In the genomic region with DNA sequence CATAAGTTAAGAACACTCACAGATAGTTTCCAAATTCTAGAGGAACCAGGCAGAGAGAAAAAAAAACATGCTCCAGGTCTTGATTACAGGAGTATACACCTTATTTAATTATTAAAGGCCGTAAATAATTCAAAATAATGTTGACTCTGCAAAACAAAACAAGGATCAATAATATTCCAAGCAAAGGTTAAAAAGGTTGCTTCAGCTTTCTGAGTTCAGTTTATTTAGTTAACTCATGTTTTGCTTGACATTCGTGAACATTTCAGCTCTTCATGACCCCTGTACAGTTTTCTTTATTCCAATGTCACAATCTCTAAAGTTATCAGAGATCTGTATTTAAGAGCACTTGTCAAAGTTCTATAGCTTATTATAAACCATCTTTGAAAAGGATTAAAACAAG, we compare ENCODE assay signal across 26 cellular contexts. TPM values are rescaled to one million over a fixed set of nuclear protein-coding genes. Genes with fewer than 3 reads are reported as not detected.
DNase-seq lines count a peak whose midpoint lies in the region; ATAC-seq, FAIRE-seq and TF ChIP-seq lines count a peak whose summit lies in the region.
"Had no signal": no experiment of that assay in that cellular context is flagged by ENCODE, and none has a peak within 500 bp of the region (broad histone marks: within the 10 kb centered on the region; RNA-seq: fewer than 3 reads in every experiment).

No MANE protein-coding gene starts in this region.

- CTCF ChIA-PET in A549 (lab: Yijun Ruan, JAX) (no interaction called here), K562 (lab: Yijun Ruan, JAX; ENCODE audit: low intra/inter-chr PET ratio) (no interaction called here), HepG2 (lab: Yijun Ruan, JAX; ENCODE audit: low intra/inter-chr PET ratio, low total read pairs) (no interaction called here)

- H3K36me3 ChIP-seq in K562 (ENCODE audit: control insufficient read depth, insufficient read depth, low read length) (no peaks in the 10 kb centered on the region), HepG2 (replicated peaks in 1 of 2; ENCODE audit: control insufficient read depth in 1 of 2, insufficient read depth in 2 of 2, low read length in 2 of 2) (no peaks in the 10 kb centered on the region), neural progenitor cell (peaks cover 4% of the 10 kb centered on the region)
- H3K36me3 ChIP-seq: BE2C had no signal

- H3K79me2 ChIP-seq in K562 (ENCODE audit: control insufficient read depth, insufficient read depth, low read length) (no peaks in the 10 kb centered on the region), HepG2 (ENCODE audit: insufficient read depth, low read length) (no peaks in the 10 kb centered on the region), neural progenitor cell (ENCODE audit: low read depth) (peaks cover 72% of the 10 kb centered on the region)

- TF ChIP-seq EP300 in A549 (IDR thresholded peaks at IDR 0.05) (no peak), K562 (IDR thresholded peaks at IDR 0.05; ENCODE audit: low read length) (no peak), HepG2 (IDR thresholded peaks at IDR 0.05; ENCODE audit: low read depth in 2 of 2, low read length in 2 of 2) (no peak), HepG2 (CRISPR knock-in tag; IDR thresholded peaks at IDR 0.05; ENCODE audit: borderline replicate concordance) (no peak)

- POLR2A ChIA-PET in A549 (lab: Yijun Ruan, JAX) (no interaction called here), K562 (lab: Yijun Ruan, JAX) (no interaction called here), HepG2 (lab: Yijun Ruan, JAX) (no interaction called here)

- H3K27me3 Mint-ChIP-seq in neural progenitor cell (ENCODE audit: insufficient read depth, low read depth), result peaks cover 5% of the 10 kb centered on the region
- no peaks in the 10 kb centered on the region for H3K27me3 Mint-ChIP-seq in osteocyte (ENCODE audit: unreplicated experiment)
- H3K27me3 Mint-ChIP-seq: CD4-positive, alpha-beta T cell had no signal

- H3K4me1 Mint-ChIP-seq in neural progenitor cell (no peaks in the 10 kb centered on the region), osteocyte (ENCODE audit: unreplicated experiment) (no peaks in the 10 kb centered on the region)

- DNase-seq in A549 (ENCODE audit: low read depth in 1 of 2, low spot score in 1 of 2) (no peak), K562 (ENCODE audit: extremely low read depth in 1 of 4, low spot score in 3 of 4) (no peak), HepG2 (ENCODE audit: low spot score) (no peak), neural progenitor cell (ENCODE audit: low spot score) (no peak), H4 (ENCODE audit: low spot score) (no peak), osteocyte (ENCODE audit: extremely low spot score, unreplicated experiment) (no peak)
- DNase-seq: ACHN; AML-193; BE2C; CD4-positive, alpha-beta T cell; CD8-positive, alpha-beta memory T cell; DMS 273 treated with DMSO at 0.1 percent for 48 hours; DMS79; EL; GDM1; GOT3; H7; HCEC 1CT had no signal

- peaks cover 49% of the 10 kb centered on the region for H3F3A ChIP-seq in neural progenitor cell (ENCODE audit: low read depth)

- peaks cover 13% of the 10 kb centered on the region; the same call in 2 of the 3 replicates for H3K9me3 ChIP-seq in A549
- H3K9me3 ChIP-seq in K562 (replicated peaks; ENCODE audit: control insufficient read depth, insufficient read depth, low read depth, low read length), result 0 out of 2 replicates have a peak, but pooled peaks cover 2% of the 10 kb centered on the region
- H3K9me3 ChIP-seq in HepG2 (ENCODE audit: low read length), result peaks cover 8% of the 10 kb centered on the region; the same call in 1 of the 2 replicates
- no peaks in the 10 kb centered on the region for H3K9me3 ChIP-seq in neural progenitor cell (ENCODE audit: low read depth)
- H3K9me3 ChIP-seq: BE2C had no signal

- H4K20me1 ChIP-seq in K562 (replicated peaks; ENCODE audit: control insufficient read depth, insufficient read depth, low read length) (no peaks in the 10 kb centered on the region), HepG2 (ENCODE audit: insufficient read depth, low read length) (no peaks in the 10 kb centered on the region), neural progenitor cell (ENCODE audit: low read depth) (peaks cover 86% of the 10 kb centered on the region)
- H4K20me1 ChIP-seq: BLaER1 treated with 17β-estradiol and CSF1 and Interleukin-3, amounts not matched to agents 10 nM and 100 nM had no signal

- H3K27ac Mint-ChIP-seq in neural progenitor cell, result no peak overlapping the region
- H3K27ac Mint-ChIP-seq in osteocyte (ENCODE audit: unreplicated experiment), result no peak overlapping the region
- H3K27ac Mint-ChIP-seq: CD14-positive monocyte; CD4-positive, alpha-beta T cell; CD8-positive, alpha-beta memory T cell had no signal

- no peak overlapping the region for H2AFZ ChIP-seq in K562 (ENCODE audit: low read depth, low read length)
- no peak overlapping the region for H2AFZ ChIP-seq in HepG2 (ENCODE audit: low read length)
- H2AFZ ChIP-seq in neural progenitor cell (replicated peaks), result no peak overlapping the region

- H3K4me2 ChIP-seq in A549, result no peak overlapping the region
- no peak overlapping the region for H3K4me2 ChIP-seq in K562 (ENCODE audit: insufficient read depth, low read length)
- no peak overlapping the region for H3K4me2 ChIP-seq in HepG2 (ENCODE audit: low read depth, low read length)
- H3K4me2 ChIP-seq in neural progenitor cell, result peak overlapping the region; percentile 71
- H3K4me2 ChIP-seq: BLaER1 treated with 17β-estradiol and CSF1 and Interleukin-3, amounts not matched to agents 10 nM and 100 nM had no signal

- TF ChIP-seq CTCF in A549 (IDR thresholded peaks at IDR 0.05) (no peak), K562 (IDR thresholded peaks at IDR 0.05 in 2 of 3, conservative IDR thresholded peaks at IDR 0.05 in 1 of 3; ENCODE audit: insufficient read depth in 2 of 3, low read depth in 1 of 3, low read length in 3 of 3) (no peak), HepG2 (CRISPR knock-in tag; IDR thresholded peaks at IDR 0.05) (no peak), neural progenitor cell (IDR thresholded peaks at IDR 0.05) (no peak), osteocyte (IDR thresholded peaks at IDR 0.05) (no peak)

- WGBS in A549 (ENCODE audit: missing lambda C conversion rate), result 24% methylated on average over 2 of the region's 2 CpGs
- 30% methylated on average over 2 of the region's 2 CpGs for WGBS in K562 (ENCODE audit: insufficient coverage, low coverage, missing lambda C conversion rate)
- WGBS in HepG2 (ENCODE audit: low lambda C conversion rate), result 3% methylated on average over 2 of the region's 2 CpGs

- no peak for ATAC-seq in A549
- ATAC-seq in K562, result no peak
- ATAC-seq in HepG2, result no peak
- ATAC-seq in HG02970 (IDR thresholded peaks at IDR 0.05; ENCODE audit: low FRiP score, unreplicated experiment), result no peak
- ATAC-seq in GM21825 (IDR thresholded peaks at IDR 0.05; ENCODE audit: unreplicated experiment), result no peak
- ATAC-seq: GM12878 had no signal

- H3K4me3 ChIP-seq in A549 (no peak overlapping the region), K562 (no peak overlapping the region), HepG2 (replicated peaks in 1 of 3; ENCODE audit: insufficient read depth in 1 of 3, low read depth in 2 of 3, low read length in 3 of 3) (no peak overlapping the region), neural progenitor cell (peak overlapping the region; percentile 5)
- H3K4me3 ChIP-seq: BLaER1 treated with 17β-estradiol and CSF1 and Interleukin-3, amounts not matched to agents 10 nM and 100 nM; GM12878 had no signal

- no peak for TF ChIP-seq POLR2A in A549 (IDR thresholded peaks at IDR 0.05; ENCODE audit: low read length)
- no peak for TF ChIP-seq POLR2A in K562 (conservative IDR thresholded peaks at IDR 0.05)
- no peak for TF ChIP-seq POLR2A in HepG2 (IDR thresholded peaks at IDR 0.05; ENCODE audit: insufficient read depth in 1 of 2, low read depth in 2 of 2, low read length in 2 of 2)

- intact Hi-C loops in K562 (cut with micrococcal nuclease), result no loop called here
- intact Hi-C loops in HepG2 (cut with micrococcal nuclease; ENCODE audit: unreplicated experiment), result no loop called here

- H3K27me3 ChIP-seq in K562 (ENCODE audit: control insufficient read depth in 2 of 2, insufficient read depth in 2 of 2, low read length in 2 of 2) (no peaks in the 10 kb centered on the region), HepG2 (ENCODE audit: control insufficient read depth in 1 of 2, insufficient read depth in 2 of 2, low read length in 2 of 2) (no peaks in the 10 kb centered on the region), neural progenitor cell (no peaks in the 10 kb centered on the region)
- H3K27me3 ChIP-seq: BE2C; BLaER1 treated with 17β-estradiol and CSF1 and Interleukin-3, amounts not matched to agents 10 nM and 100 nM had no signal

- no peak overlapping the region for H3K27ac ChIP-seq in A549
- H3K27ac ChIP-seq in K562 (ENCODE audit: extremely low read depth, low read depth, low read length), result no peak overlapping the region
- no peak overlapping the region for H3K27ac ChIP-seq in HepG2 (ENCODE audit: extremely low read length, insufficient read depth, low read length)
- H3K27ac ChIP-seq in neural progenitor cell, result no peak overlapping the region
- H3K27ac ChIP-seq: 22Rv1; BLaER1 treated with 17β-estradiol and CSF1 and Interleukin-3, amounts not matched to agents 10 nM and 100 nM had no signal

- H3K4me3 Mint-ChIP-seq in neural progenitor cell (no peak overlapping the region), osteocyte (ENCODE audit: unreplicated experiment) (no peak overlapping the region)
- H3K4me3 Mint-ChIP-seq: CD14-positive monocyte; CD4-positive, alpha-beta T cell; CD8-positive, alpha-beta memory T cell had no signal

- TF ChIP-seq RAD21 in A549 (conservative IDR thresholded peaks at IDR 0.05 in 1 of 2, IDR thresholded peaks at IDR 0.05 in 1 of 2), result no peak
- no peak for TF ChIP-seq RAD21 in K562 (CRISPR knock-in tag; conservative IDR thresholded peaks at IDR 0.05 in 1 of 2, IDR thresholded peaks at IDR 0.05 in 1 of 2)
- TF ChIP-seq RAD21 in HepG2 (CRISPR knock-in tag; IDR thresholded peaks at IDR 0.05), result no peak

- H3K36me3 Mint-ChIP-seq in neural progenitor cell, result no peaks in the 10 kb centered on the region
- H3K36me3 Mint-ChIP-seq in osteocyte (ENCODE audit: unreplicated experiment), result no peaks in the 10 kb centered on the region

- H3K9ac ChIP-seq in K562 (ENCODE audit: insufficient read depth in 1 of 2, low read depth in 2 of 2, low read length in 2 of 2), result no peak overlapping the region
- no peak overlapping the region for H3K9ac ChIP-seq in HepG2 (ENCODE audit: insufficient read depth, low read depth, low read length)
- H3K9ac ChIP-seq in neural progenitor cell, result no peak overlapping the region
- H3K9ac ChIP-seq: BLaER1 treated with 17β-estradiol and CSF1 and Interleukin-3, amounts not matched to agents 10 nM and 100 nM had no signal

- H3K9me3 Mint-ChIP-seq in neural progenitor cell (peaks cover 16% of the 10 kb centered on the region), osteocyte (ENCODE audit: unreplicated experiment) (peaks cover 19% of the 10 kb centered on the region)

- H3K4me1 ChIP-seq in A549 (no peaks in the 10 kb centered on the region), K562 (replicated peaks in 1 of 2; ENCODE audit: control insufficient read depth in 2 of 2, insufficient read depth in 2 of 2, low read length in 2 of 2) (no peaks in the 10 kb centered on the region; a peak in 2 of 5 replicates), HepG2 (ENCODE audit: insufficient read depth, low read length) (no peaks in the 10 kb centered on the region), neural progenitor cell (peaks cover 53% of the 10 kb centered on the region)
- H3K4me1 ChIP-seq: BE2C had no signal

- FAIRE-seq in A549 (lab: Jason Lieb, UNC), result no peak
- no peak for FAIRE-seq in K562 (lab: Jason Lieb, UNC)
- FAIRE-seq in HepG2 (lab: Jason Lieb, UNC), result no peak
- FAIRE-seq: A204.1, D721Med, GM12878 had no signal

- H3K9me1 ChIP-seq in K562 (ENCODE audit: control insufficient read depth, insufficient read depth, low read length), result no peaks in the 10 kb centered on the region

- in situ Hi-C loops in K562 (cut with MboI), result no loop called here
- in situ Hi-C loops in HepG2 (cut with HindIII; ENCODE audit: extremely low pct_ligation_motif_present, low pct_unique_long_range_greater_than_20kb), result no loop called here

- BruUV-seq in K562 (replicated peaks; lab: Mats Ljungman, UMichigan) (no TSS peak), HepG2 (replicated peaks; lab: Mats Ljungman, UMichigan) (no TSS peak)

RNA-seq across cellular contexts. Expression of a gene that starts 19.6 kb away (rescaled TPM):
- polyA plus RNA-seq in A549 (2011; rRNA removed) (not detected in 2 replicates), A549 (2017; fragmentation: RNase III; extraction: RNeasy Plus Mini Kit Qiagen cat#74134 plus additional on column Dnase treatment) (not detected in 3 replicates), K562 (2011; rRNA removed) (not detected in 2 replicates), K562 (2014; fragmentation: Illumina TruSeq; extraction: Trizol) (not detected in 2 replicates), K562 (2014; fragmentation: Nextera tagmentation; extraction: Ambion mirVana) (not detected), K562 (2014; rRNA removed) (not detected in 2 replicates), HepG2 (2011; rRNA removed) (not detected in 2 replicates)
- not detected in 2 replicates for polyA plus RNA-seq in A549 (2012; cell fraction: cytosol; rRNA removed)
- polyA plus RNA-seq in A549 (2012; cell fraction: nucleus; rRNA removed), result not detected in 2 replicates
- polyA minus RNA-seq in A549 (2011; rRNA and poly(A)+ RNA removed), result not detected in 2 replicates
- total RNA-seq in K562 (2011; cell fraction: chromatin; rRNA removed; ENCODE audit: low replicate concordance), result not detected in 2 replicates
- not detected in 2 replicates for total RNA-seq in K562 (2011; cell fraction: nucleolus; rRNA removed)
- total RNA-seq in K562 (2011; cell fraction: nucleoplasm; rRNA removed), result not detected in 2 replicates
- total RNA-seq in K562 (2014; rRNA removed) (not detected in 2 replicates), K562 (2014; rRNA removed; fragmentation: Illumina TruSeq; extraction: Trizol) (not detected in 2 replicates), K562 (2015; rRNA removed; fragmentation: Illumina TruSeq; extraction: Trizol) (not detected in 2 replicates), K562 (2021) (not detected in 2 replicates), HepG2 (2016; rRNA removed; fragmentation: Illumina TruSeq; extraction: Trizol) (not detected in 2 replicates), neural progenitor cell (ENCODE audit: low replicate concordance) (not detected in 2 replicates), osteocyte (not detected in 2 replicates)
- polyA plus RNA-seq in K562 (2011; cell fraction: cytosol; rRNA removed), result not detected in 2 replicates
- polyA plus RNA-seq in K562 (2011; cell fraction: nucleus; rRNA removed), result not detected in 2 replicates
- not detected in 2 replicates for polyA plus RNA-seq in K562 (2012)
- polyA minus RNA-seq in K562 (2011; rRNA and poly(A)+ RNA removed), result not detected in 2 replicates
- not detected in 2 replicates for polyA minus RNA-seq in K562 (2011; cell fraction: cytosol; rRNA and poly(A)+ RNA removed)
- not detected in 2 replicates for polyA minus RNA-seq in K562 (2011; cell fraction: nucleus; rRNA and poly(A)+ RNA removed)
- not detected in 2 replicates for total RNA-seq in HepG2 (2016; cell fraction: cytosol; rRNA removed; fragmentation: Illumina TruSeq; extraction: Trizol; ENCODE audit: low read depth)
- total RNA-seq in HepG2 (2016; cell fraction: insoluble cytoplasmic fraction; rRNA removed; fragmentation: Illumina TruSeq; extraction: Trizol), result not detected in 2 replicates
- not detected in 2 replicates for total RNA-seq in HepG2 (2016; cell fraction: membrane; rRNA removed; fragmentation: Illumina TruSeq; extraction: Trizol)
- not detected in 2 replicates for total RNA-seq in HepG2 (2016; cell fraction: nucleus; rRNA removed; fragmentation: Illumina TruSeq; extraction: Trizol)
- not detected in 2 replicates for polyA plus RNA-seq in HepG2 (2011; cell fraction: cytosol; rRNA removed)
- not detected in 2 replicates for polyA plus RNA-seq in HepG2 (2011; cell fraction: nucleus; rRNA removed)
- not detected in 2 replicates for polyA plus RNA-seq in HepG2 (2012)
- not detected in 2 replicates for polyA plus RNA-seq in HepG2 (2016; cell fraction: cytosol; fragmentation: Illumina TruSeq; extraction: Trizol; ENCODE audit: low read depth)
- polyA plus RNA-seq in HepG2 (2016; cell fraction: insoluble cytoplasmic fraction; fragmentation: Illumina TruSeq; extraction: Trizol; ENCODE audit: low read depth), result not detected in 2 replicates
- polyA plus RNA-seq in HepG2 (2016; cell fraction: membrane; fragmentation: Illumina TruSeq; extraction: Trizol; ENCODE audit: low read depth), result not detected in 2 replicates
- polyA plus RNA-seq in HepG2 (2016; cell fraction: nucleus; fragmentation: Illumina TruSeq; extraction: Trizol; ENCODE audit: insufficient read depth, low read depth), result not detected in 2 replicates
- polyA minus RNA-seq in HepG2 (2011; rRNA and poly(A)+ RNA removed; ENCODE audit: low replicate concordance), result not detected in 2 replicates
- polyA minus RNA-seq in HepG2 (2011; cell fraction: cytosol; rRNA and poly(A)+ RNA removed), result not detected in 2 replicates
- polyA minus RNA-seq in HepG2 (2011; cell fraction: nucleus; rRNA and poly(A)+ RNA removed), result not detected in 2 replicates
- total RNA-seq in H4 (2014; rRNA removed; shearing (Covaris generic)), result not detected in 2 replicates
- total RNA-seq: CD4-positive, alpha-beta T cell; CD8-positive, alpha-beta memory T cell; GM12878; H7 had no signal
- polyA plus RNA-seq: CD14-positive monocyte; CD8-positive, alpha-beta memory T cell had no signal

RNA-seq across cellular contexts. Expression of a gene that starts 31.2 kb away (rescaled TPM):
- polyA plus RNA-seq in A549 (2011; rRNA removed), result not detected in 2 replicates
- polyA plus RNA-seq in A549 (2012; cell fraction: cytosol; rRNA removed), result not detected in 2 replicates
- polyA plus RNA-seq in A549 (2012; cell fraction: nucleus; rRNA removed), result not detected in 2 replicates
- polyA plus RNA-seq in A549 (2017; fragmentation: RNase III; extraction: RNeasy Plus Mini Kit Qiagen cat#74134 plus additional on column Dnase treatment), result not detected in 3 replicates
- not detected in 2 replicates for polyA minus RNA-seq in A549 (2011; rRNA and poly(A)+ RNA removed)
- not detected in 2 replicates for total RNA-seq in K562 (2011; cell fraction: chromatin; rRNA removed; ENCODE audit: low replicate concordance)
- total RNA-seq in K562 (2011; cell fraction: nucleolus; rRNA removed), result not detected in 2 replicates
- total RNA-seq in K562 (2011; cell fraction: nucleoplasm; rRNA removed), result not detected in 2 replicates
- not detected in 2 replicates for total RNA-seq in K562 (2014; rRNA removed)
- not detected in 2 replicates for total RNA-seq in K562 (2014; rRNA removed; fragmentation: Illumina TruSeq; extraction: Trizol)
- total RNA-seq in K562 (2015; rRNA removed; fragmentation: Illumina TruSeq; extraction: Trizol), result not detected in 2 replicates
- total RNA-seq in K562 (2021), result not detected in 2 replicates
- not detected in 2 replicates for polyA plus RNA-seq in K562 (2011; rRNA removed)
- not detected in 2 replicates for polyA plus RNA-seq in K562 (2011; cell fraction: cytosol; rRNA removed)
- polyA plus RNA-seq in K562 (2011; cell fraction: nucleus; rRNA removed), result not detected in 2 replicates
- polyA plus RNA-seq in K562 (2012), result not detected in 2 replicates
- polyA plus RNA-seq in K562 (2014; fragmentation: Illumina TruSeq; extraction: Trizol), result not detected in 2 replicates
- not detected for polyA plus RNA-seq in K562 (2014; fragmentation: Nextera tagmentation; extraction: Ambion mirVana)
- not detected in 2 replicates for polyA plus RNA-seq in K562 (2014; rRNA removed)
- not detected in 2 replicates for polyA minus RNA-seq in K562 (2011; rRNA and poly(A)+ RNA removed)
- polyA minus RNA-seq in K562 (2011; cell fraction: cytosol; rRNA and poly(A)+ RNA removed), result not detected in 2 replicates
- polyA minus RNA-seq in K562 (2011; cell fraction: nucleus; rRNA and poly(A)+ RNA removed), result not detected in 2 replicates
- total RNA-seq in HepG2 (2016; rRNA removed; fragmentation: Illumina TruSeq; extraction: Trizol), result not detected in 2 replicates
- not detected in 2 replicates for total RNA-seq in HepG2 (2016; cell fraction: cytosol; rRNA removed; fragmentation: Illumina TruSeq; extraction: Trizol; ENCODE audit: low read depth)
- total RNA-seq in HepG2 (2016; cell fraction: insoluble cytoplasmic fraction; rRNA removed; fragmentation: Illumina TruSeq; extraction: Trizol), result not detected in 2 replicates
- total RNA-seq in HepG2 (2016; cell fraction: membrane; rRNA removed; fragmentation: Illumina TruSeq; extraction: Trizol), result not detected in 2 replicates
- total RNA-seq in HepG2 (2016; cell fraction: nucleus; rRNA removed; fragmentation: Illumina TruSeq; extraction: Trizol), result not detected in 2 replicates
- not detected in 2 replicates for polyA plus RNA-seq in HepG2 (2011; rRNA removed)
- polyA plus RNA-seq in HepG2 (2011; cell fraction: cytosol; rRNA removed), result not detected in 2 replicates
- not detected in 2 replicates for polyA plus RNA-seq in HepG2 (2011; cell fraction: nucleus; rRNA removed)
- polyA plus RNA-seq in HepG2 (2012), result not detected in 2 replicates
- polyA plus RNA-seq in HepG2 (2016; cell fraction: cytosol; fragmentation: Illumina TruSeq; extraction: Trizol; ENCODE audit: low read depth), result not detected in 2 replicates
- polyA plus RNA-seq in HepG2 (2016; cell fraction: insoluble cytoplasmic fraction; fragmentation: Illumina TruSeq; extraction: Trizol; ENCODE audit: low read depth), result not detected in 2 replicates
- polyA plus RNA-seq in HepG2 (2016; cell fraction: membrane; fragmentation: Illumina TruSeq; extraction: Trizol; ENCODE audit: low read depth), result not detected in 2 replicates
- not detected in 2 replicates for polyA plus RNA-seq in HepG2 (2016; cell fraction: nucleus; fragmentation: Illumina TruSeq; extraction: Trizol; ENCODE audit: insufficient read depth, low read depth)
- polyA minus RNA-seq in HepG2 (2011; rRNA and poly(A)+ RNA removed; ENCODE audit: low replicate concordance), result not detected in 2 replicates
- polyA minus RNA-seq in HepG2 (2011; cell fraction: cytosol; rRNA and poly(A)+ RNA removed), result not detected in 2 replicates
- not detected in 2 replicates for polyA minus RNA-seq in HepG2 (2011; cell fraction: nucleus; rRNA and poly(A)+ RNA removed)
- total RNA-seq in neural progenitor cell (ENCODE audit: low replicate concordance), result not detected in 2 replicates
- not detected in 2 replicates for total RNA-seq in H4 (2014; rRNA removed; shearing (Covaris generic))
- not detected in 2 replicates for total RNA-seq in osteocyte
- total RNA-seq: CD4-positive, alpha-beta T cell; CD8-positive, alpha-beta memory T cell; GM12878; H7 had no signal
- polyA plus RNA-seq: CD14-positive monocyte; CD8-positive, alpha-beta memory T cell; GM12878 had no signal

RNA-seq across cellular contexts. Expression of a gene that starts 31.8 kb away (rescaled TPM):
- polyA plus RNA-seq in A549 (2011; rRNA removed) (2.1 and 2.2 TPM in 2 replicates), A549 (2017; fragmentation: RNase III; extraction: RNeasy Plus Mini Kit Qiagen cat#74134 plus additional on column Dnase treatment) (0.17 to 0.55 TPM (median 0.30 TPM) in 3 replicates), K562 (2011; rRNA removed) (3.2 and 6.6 TPM in 2 replicates), K562 (2014; fragmentation: Illumina TruSeq; extraction: Trizol) (2.1 and 2.9 TPM in 2 replicates), K562 (2014; fragmentation: Nextera tagmentation; extraction: Ambion mirVana) (1 to 10 TPM; 4.3 to 5.2 TPM), K562 (2014; rRNA removed) (2.1 and 2.9 TPM in 2 replicates), HepG2 (2011; rRNA removed) (not detected in 2 replicates)
- 0.10 and 0.12 TPM in 2 replicates for polyA plus RNA-seq in A549 (2012; cell fraction: cytosol; rRNA removed)
- polyA plus RNA-seq in A549 (2012; cell fraction: nucleus; rRNA removed), result 0.11 and 0.29 TPM in 2 replicates
- polyA minus RNA-seq in A549 (2011; rRNA and poly(A)+ RNA removed), result 0.39 and 0.45 TPM in 2 replicates
- total RNA-seq in K562 (2011; cell fraction: chromatin; rRNA removed; ENCODE audit: low replicate concordance), result 1.1 and 4.5 TPM in 2 replicates
- 0.33 and 0.66 TPM in 2 replicates for total RNA-seq in K562 (2011; cell fraction: nucleolus; rRNA removed)
- 1.5 and 2.3 TPM in 2 replicates for total RNA-seq in K562 (2011; cell fraction: nucleoplasm; rRNA removed)
- total RNA-seq in K562 (2014; rRNA removed) (1.2 and 1.3 TPM in 2 replicates), K562 (2014; rRNA removed; fragmentation: Illumina TruSeq; extraction: Trizol) (2.3 and 2.8 TPM in 2 replicates), K562 (2015; rRNA removed; fragmentation: Illumina TruSeq; extraction: Trizol) (5.8 and 5.9 TPM in 2 replicates), K562 (2021) (1.8 and 2.1 TPM in 2 replicates), HepG2 (2016; rRNA removed; fragmentation: Illumina TruSeq; extraction: Trizol) (not detected in 2 replicates), neural progenitor cell (ENCODE audit: low replicate concordance) (0.28 and 1.0 TPM in 2 replicates), osteocyte (not detected in 2 replicates)
- 0.30 and 2.3 TPM in 2 replicates for polyA plus RNA-seq in K562 (2011; cell fraction: cytosol; rRNA removed)
- 0.80 and 3.2 TPM in 2 replicates for polyA plus RNA-seq in K562 (2011; cell fraction: nucleus; rRNA removed)
- polyA plus RNA-seq in K562 (2012), result 2.5 and 4.1 TPM in 2 replicates
- 3.2 and 5.2 TPM in 2 replicates for polyA minus RNA-seq in K562 (2011; rRNA and poly(A)+ RNA removed)
- 2.0 and 3.1 TPM in 2 replicates for polyA minus RNA-seq in K562 (2011; cell fraction: cytosol; rRNA and poly(A)+ RNA removed)
- 1.8 and 4.0 TPM in 2 replicates for polyA minus RNA-seq in K562 (2011; cell fraction: nucleus; rRNA and poly(A)+ RNA removed)
- not detected in 2 replicates for total RNA-seq in HepG2 (2016; cell fraction: cytosol; rRNA removed; fragmentation: Illumina TruSeq; extraction: Trizol; ENCODE audit: low read depth)
- not detected in 2 replicates for total RNA-seq in HepG2 (2016; cell fraction: insoluble cytoplasmic fraction; rRNA removed; fragmentation: Illumina TruSeq; extraction: Trizol)
- total RNA-seq in HepG2 (2016; cell fraction: membrane; rRNA removed; fragmentation: Illumina TruSeq; extraction: Trizol), result not detected in 2 replicates
- not detected in 2 replicates for total RNA-seq in HepG2 (2016; cell fraction: nucleus; rRNA removed; fragmentation: Illumina TruSeq; extraction: Trizol)
- polyA plus RNA-seq in HepG2 (2011; cell fraction: cytosol; rRNA removed), result not detected in 2 replicates
- polyA plus RNA-seq in HepG2 (2011; cell fraction: nucleus; rRNA removed), result not detected in 2 replicates
- not detected in 2 replicates for polyA plus RNA-seq in HepG2 (2012)
- not detected in 2 replicates for polyA plus RNA-seq in HepG2 (2016; cell fraction: cytosol; fragmentation: Illumina TruSeq; extraction: Trizol; ENCODE audit: low read depth)
- polyA plus RNA-seq in HepG2 (2016; cell fraction: insoluble cytoplasmic fraction; fragmentation: Illumina TruSeq; extraction: Trizol; ENCODE audit: low read depth), result not detected in 2 replicates
- polyA plus RNA-seq in HepG2 (2016; cell fraction: membrane; fragmentation: Illumina TruSeq; extraction: Trizol; ENCODE audit: low read depth), result not detected in 2 replicates
- not detected in 2 replicates for polyA plus RNA-seq in HepG2 (2016; cell fraction: nucleus; fragmentation: Illumina TruSeq; extraction: Trizol; ENCODE audit: insufficient read depth, low read depth)
- 0.80 TPM in 1 of 2 replicates, not detected in the other for polyA minus RNA-seq in HepG2 (2011; rRNA and poly(A)+ RNA removed; ENCODE audit: low replicate concordance)
- polyA minus RNA-seq in HepG2 (2011; cell fraction: cytosol; rRNA and poly(A)+ RNA removed), result not detected in 2 replicates
- polyA minus RNA-seq in HepG2 (2011; cell fraction: nucleus; rRNA and poly(A)+ RNA removed), result not detected in 2 replicates
- 32.7 and 68.8 TPM in 2 replicates for total RNA-seq in H4 (2014; rRNA removed; shearing (Covaris generic))
- total RNA-seq: H7 had no signal
